In the genomic region with DNA sequence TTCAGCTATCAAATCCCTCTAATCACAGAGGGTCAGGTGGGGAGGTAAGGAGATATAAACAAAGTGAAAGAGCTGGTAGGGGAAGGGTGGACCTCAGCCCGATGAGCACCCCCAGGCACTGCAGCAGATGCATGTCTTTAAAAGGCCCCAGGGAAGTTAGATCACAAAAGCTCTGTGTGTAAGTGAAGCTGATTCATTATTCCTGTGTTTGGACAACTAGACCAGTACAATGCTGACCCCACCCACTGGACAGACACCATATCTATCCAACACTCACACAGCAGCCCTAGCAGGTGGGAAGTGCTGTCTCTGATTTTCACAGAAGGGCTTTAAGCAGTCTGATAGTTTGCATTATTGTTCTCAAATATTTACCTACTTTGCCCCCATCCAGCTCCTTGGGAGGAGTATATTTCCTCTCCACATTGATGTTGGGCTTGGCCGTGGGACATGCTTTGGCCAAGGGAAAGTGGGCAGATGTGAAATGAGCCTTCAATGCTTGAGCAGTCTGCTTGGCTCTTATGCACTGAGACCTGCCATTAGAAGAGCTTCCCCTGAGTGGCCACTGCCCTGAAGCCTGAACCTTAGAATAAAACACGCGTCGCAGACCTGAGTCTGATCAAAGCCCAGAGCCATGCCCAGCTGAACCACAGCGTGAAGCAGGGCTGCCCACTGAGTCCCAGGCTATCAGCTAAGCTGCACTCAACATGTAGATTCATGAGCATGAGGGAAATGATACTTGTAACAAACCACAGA, we compare ENCODE assay signal across 14 cellular contexts.
DNase-seq lines count a peak whose midpoint lies in the region; ATAC-seq and TF ChIP-seq lines count a peak whose summit lies in the region.
"Had no signal": no experiment of that assay in that cellular context is flagged by ENCODE, and none has a peak within 500 bp of the region (broad histone marks: within the 10 kb centered on the region; RNA-seq: fewer than 3 reads in every experiment).

No MANE protein-coding gene starts in this region.

- no peaks in the 10 kb centered on the region for H3K79me2 ChIP-seq in mammary epithelial cell (ENCODE audit: insufficient read depth, low read length)

- no peaks in the 10 kb centered on the region for H3K36me3 Mint-ChIP-seq in mesothelial cell of epicardium
- H3K36me3 Mint-ChIP-seq in stimulated activated effector memory CD8-positive, alpha-beta T cell treated with anti-CD3 and anti-CD28 coated beads, Interleukin-12 subunit alpha, Interleukin-12 subunit beta, amount 100 ng/mL, for 72 hours = no peaks in the 10 kb centered on the region
- H3K36me3 Mint-ChIP-seq: CD4-positive, CD25-positive, alpha-beta regulatory T cell had no signal

- CTCF ChIA-PET in mammary epithelial cell (lab: Charles Lee; ENCODE audit: low non-redundant PET) = interaction anchor here (0.6 kb wide), 1 partner anchor 344 kb away, joined by 3 read pairs; no protein-coding TSS in a partner anchor

- no peaks in the 10 kb centered on the region for H3K27me3 Mint-ChIP-seq in mesothelial cell of epicardium (ENCODE audit: low read depth)

- no peaks in the 10 kb centered on the region for H3K36me3 ChIP-seq in mammary epithelial cell (ENCODE audit: insufficient read depth, low read length)
- H3K36me3 ChIP-seq: prostate gland had no signal

- no peak overlapping the region for H3K9ac ChIP-seq in mammary epithelial cell (ENCODE audit: insufficient read depth, low read length)

- H3K27ac Mint-ChIP-seq in mesothelial cell of epicardium = peak overlapping the region; percentile 92
- H3K27ac Mint-ChIP-seq in stimulated activated effector memory CD8-positive, alpha-beta T cell treated with anti-CD3 and anti-CD28 coated beads, Interleukin-12 subunit alpha, Interleukin-12 subunit beta, amount 100 ng/mL, for 72 hours = no peak overlapping the region
- H3K27ac Mint-ChIP-seq: CD4-positive, CD25-positive, alpha-beta regulatory T cell had no signal

- H4K20me1 ChIP-seq in mammary epithelial cell (ENCODE audit: insufficient read depth, low read length) = no peaks in the 10 kb centered on the region

- in situ Hi-C loops in mammary epithelial cell (cut with MboI; ENCODE audit: low sequenced_read_pairs in 2 of 2) = no loop called here

- H3K4me3 Mint-ChIP-seq in mesothelial cell of epicardium = no peak overlapping the region
- H3K4me3 Mint-ChIP-seq in stimulated activated effector memory CD8-positive, alpha-beta T cell treated with anti-CD3 and anti-CD28 coated beads, Interleukin-12 subunit alpha, Interleukin-12 subunit beta, amount 100 ng/mL, for 72 hours = no peak overlapping the region
- H3K4me3 Mint-ChIP-seq: CD4-positive, CD25-positive, alpha-beta regulatory T cell had no signal

- no peak for ATAC-seq in stimulated activated effector memory CD8-positive, alpha-beta T cell treated with anti-CD3 and anti-CD28 coated beads, Interleukin-12 subunit alpha, Interleukin-12 subunit beta, amount 100 ng/mL, for 72 hours
- ATAC-seq in stimulated activated naive CD8-positive, alpha-beta T cell treated with anti-CD3 and anti-CD28 coated beads, Interleukin-15, Interleukin-2, amounts not matched to agents 100 U/mL and 50 U/mL, for 24 hours = no peak

- dilution Hi-C loops in mammary epithelial cell (cut with HindIII; ENCODE audit: low sequenced_read_pairs) = loop anchor here (5.0 kb wide), 1 partner anchor 40 kb away; no protein-coding TSS in a partner anchor

- 84% methylated on average over 5 of the region's 6 CpGs for WGBS in mammary epithelial cell (ENCODE audit: low coverage, missing lambda C conversion rate)

- intact Hi-C loops in mammary epithelial cell (cut with micrococcal nuclease) = no loop called here

- no peak for TF ChIP-seq CTCF in mammary epithelial cell (conservative IDR thresholded peaks at IDR 0.05 in 1 of 2, IDR thresholded peaks at IDR 0.05 in 1 of 2; ENCODE audit: extremely low read depth in 1 of 2, insufficient read depth in 1 of 2, low read depth in 1 of 2, low read length in 2 of 2)
- no peak for TF ChIP-seq CTCF in mesothelial cell of epicardium (IDR thresholded peaks at IDR 0.05; ENCODE audit: unreplicated experiment)

- peaks cover 20% of the 10 kb centered on the region for H3K4me1 ChIP-seq in mammary epithelial cell (ENCODE audit: insufficient read depth, low read length)
- H3K4me1 ChIP-seq: prostate gland had no signal

- H3K4me2 ChIP-seq in mammary epithelial cell (ENCODE audit: insufficient read depth, low read depth, low read length) = no peak overlapping the region

- DNase-seq in DMS53 treated with DMSO at 0.1 percent for 48 hours (lab: John Stamatoyannopoulos, UW; ENCODE audit: unreplicated experiment) = peak; percentile 79
- peak; percentile 99 for DNase-seq in NCI-H146 (lab: John Stamatoyannopoulos, UW)
- peak; percentile 77 for DNase-seq in mammary epithelial cell
- DNase-seq in mesothelial cell of epicardium (ENCODE audit: low spot score in 2 of 2, unreplicated experiment in 2 of 2) = no peak
- no peak for DNase-seq in stimulated activated effector memory CD8-positive, alpha-beta T cell treated with anti-CD3 and anti-CD28 coated beads, Interleukin-12 subunit alpha, Interleukin-12 subunit beta, amount 100 ng/mL, for 72 hours (ENCODE audit: low spot score in 2 of 2)
- DNase-seq in NCI-H2107 (lab: John Stamatoyannopoulos, UW) = no peak
- DNase-seq in DMS79 (lab: John Stamatoyannopoulos, UW) = no peak
- no peak for DNase-seq in stimulated activated naive CD8-positive, alpha-beta T cell treated with anti-CD3 and anti-CD28 coated beads, Interleukin-15, Interleukin-2, amounts not matched to agents 100 U/mL and 50 U/mL, for 24 hours
- DNase-seq: activated naive CD4-positive, alpha-beta T cell treated with Interleukin-2 at 50 U/mL for 16 hours; CD4-positive, CD25-positive, alpha-beta regulatory T cell; effector CD4-positive, alpha-beta T cell; islet precursor cell; NCI-H82 had no signal

- H3K4me3 ChIP-seq in mammary epithelial cell (replicated peaks in 1 of 3; ENCODE audit: insufficient read depth in 1 of 3, low read depth in 2 of 3, low read length in 3 of 3) = no peak overlapping the region
- H3K4me3 ChIP-seq: prostate gland had no signal

- H3K4me1 Mint-ChIP-seq in mesothelial cell of epicardium = peaks cover 64% of the 10 kb centered on the region
- no peaks in the 10 kb centered on the region for H3K4me1 Mint-ChIP-seq in stimulated activated effector memory CD8-positive, alpha-beta T cell treated with anti-CD3 and anti-CD28 coated beads, Interleukin-12 subunit alpha, Interleukin-12 subunit beta, amount 100 ng/mL, for 72 hours
- H3K4me1 Mint-ChIP-seq: CD4-positive, CD25-positive, alpha-beta regulatory T cell had no signal

- no peaks in the 10 kb centered on the region for H3K9me3 Mint-ChIP-seq in mesothelial cell of epicardium
- H3K9me3 Mint-ChIP-seq in stimulated activated effector memory CD8-positive, alpha-beta T cell treated with anti-CD3 and anti-CD28 coated beads, Interleukin-12 subunit alpha, Interleukin-12 subunit beta, amount 100 ng/mL, for 72 hours = no peaks in the 10 kb centered on the region

- no peaks in the 10 kb centered on the region for H3K9me3 ChIP-seq in mammary epithelial cell (replicated peaks; ENCODE audit: insufficient read depth, low read length)
- H3K9me3 ChIP-seq: prostate gland had no signal

- no peak overlapping the region for H2AFZ ChIP-seq in mammary epithelial cell (ENCODE audit: low read depth, low read length)

- no TSS peak for BruUV-seq in mammary epithelial cell (replicated peaks; lab: Mats Ljungman, UMichigan)

- H3K27me3 ChIP-seq in mammary epithelial cell (ENCODE audit: insufficient read depth, low read length) = no peaks in the 10 kb centered on the region

- no peak overlapping the region for H3K27ac ChIP-seq in mammary epithelial cell (ENCODE audit: insufficient read depth, low read depth, low read length)

Comparison
In these comparisons a context has a peak if more than half of its experiments do, and no peak if none do; other contexts are left out.
1. DNase-seq: peak in DMS53 treated with DMSO at 0.1 percent for 48 hours (single experiment), NCI-H146 (single experiment) and mammary epithelial cell (single experiment); none in mesothelial cell of epicardium (0 of 2), stimulated activated effector memory CD8-positive, alpha-beta T cell treated with anti-CD3 and anti-CD28 coated beads, Interleukin-12 subunit alpha, Interleukin-12 subunit beta, amount 100 ng/mL, for 72 hours (0 of 2), NCI-H2107 (single experiment), DMS79 (single experiment) and stimulated activated naive CD8-positive, alpha-beta T cell treated with anti-CD3 and anti-CD28 coated beads, Interleukin-15, Interleukin-2, amounts not matched to agents 100 U/mL and 50 U/mL, for 24 hours (single experiment).